ENCODE assay signal across 27 cellular contexts in genomic region chr4:149120331-149121014, GRCh38.
DNase-seq lines count a peak whose midpoint lies in the region; ATAC-seq, FAIRE-seq and TF ChIP-seq lines count a peak whose summit lies in the region.
"Had no signal": no experiment of that assay in that cellular context is flagged by ENCODE, and none has a peak within 500 bp of the region (broad histone marks: within the 10 kb centered on the region; RNA-seq: fewer than 3 reads in every experiment).

No MANE protein-coding gene starts in this region.

- H3K36me3 ChIP-seq in right lobe of liver (no peaks in the 10 kb centered on the region), HepG2 (replicated peaks in 1 of 2; ENCODE audit: control insufficient read depth in 1 of 2, insufficient read depth in 2 of 2, low read length in 2 of 2) (no peaks in the 10 kb centered on the region), astrocyte (ENCODE audit: insufficient read depth, low read length) (no peaks in the 10 kb centered on the region), stomach (no peaks in the 10 kb centered on the region), mammary epithelial cell (ENCODE audit: insufficient read depth, low read length) (no peaks in the 10 kb centered on the region)
- H3K36me3 ChIP-seq: right atrium auricular region, uterus had no signal

- BruUV-seq in HepG2 (replicated peaks; lab: Mats Ljungman, UMichigan) (no TSS peak), mammary epithelial cell (replicated peaks; lab: Mats Ljungman, UMichigan) (no TSS peak)

- CTCF ChIA-PET in HepG2 (lab: Yijun Ruan, JAX; ENCODE audit: low intra/inter-chr PET ratio, low total read pairs) = no interaction called here
- CTCF ChIA-PET in mammary epithelial cell (lab: Charles Lee; ENCODE audit: low non-redundant PET) = no interaction called here

- H4K20me1 ChIP-seq in HepG2 (ENCODE audit: insufficient read depth, low read length) = no peaks in the 10 kb centered on the region
- no peaks in the 10 kb centered on the region for H4K20me1 ChIP-seq in astrocyte (ENCODE audit: insufficient read depth, low read length)
- no peaks in the 10 kb centered on the region for H4K20me1 ChIP-seq in mammary epithelial cell (ENCODE audit: insufficient read depth, low read length)

- 41% methylated on average over 2 of the region's 2 CpGs for WGBS in right lobe of liver (ENCODE audit: insufficient coverage, low coverage, low lambda C conversion rate, missing lambda C conversion rate)
- 0% methylated on average over 2 of the region's 2 CpGs for WGBS in HepG2 (ENCODE audit: low lambda C conversion rate)
- WGBS in stomach, 5 donors = 51 to 80% (median 74%) methylated on average over 2 of the region's 2 CpGs
- 57% methylated on average over 2 of the region's 2 CpGs for WGBS in mammary epithelial cell (ENCODE audit: low coverage, missing lambda C conversion rate)

- POLR2A ChIA-PET in HepG2 (lab: Yijun Ruan, JAX) = no interaction called here

- no peaks in the 10 kb centered on the region for H3K36me3 Mint-ChIP-seq in astrocyte (ENCODE audit: low read depth, unreplicated experiment)
- H3K36me3 Mint-ChIP-seq: activated CD8-positive, alpha-beta memory T cell treated with anti-CD3 and anti-CD28 coated beads, Interleukin-2, amount 10 ng/mL, durations not matched to agents 7 days and 5 days; activated naive CD4-positive, alpha-beta T cell treated with anti-CD3 and anti-CD28 coated beads, Interleukin-2, amount 50 U/mL, for 72 hours; memory B cell; naive thymus-derived CD4-positive, alpha-beta T cell; stimulated activated effector memory CD8-positive, alpha-beta T cell treated with anti-CD3 and anti-CD28 coated beads, Interleukin-12 subunit alpha, Interleukin-12 subunit beta, amount 100 ng/mL, for 72 hours; T-cell had no signal

- H3K4me3 Mint-ChIP-seq in astrocyte (ENCODE audit: unreplicated experiment) = no peak overlapping the region
- H3K4me3 Mint-ChIP-seq: activated CD8-positive, alpha-beta memory T cell treated with anti-CD3 and anti-CD28 coated beads, Interleukin-2, amount 10 ng/mL, durations not matched to agents 7 days and 5 days; CD4-positive, alpha-beta T cell; memory B cell; naive thymus-derived CD4-positive, alpha-beta T cell; stimulated activated effector memory CD8-positive, alpha-beta T cell treated with anti-CD3 and anti-CD28 coated beads, Interleukin-12 subunit alpha, Interleukin-12 subunit beta, amount 100 ng/mL, for 72 hours; T-cell had no signal

- H3K4me1 ChIP-seq in right lobe of liver = no peaks in the 10 kb centered on the region
- no peaks in the 10 kb centered on the region for H3K4me1 ChIP-seq in HepG2 (ENCODE audit: insufficient read depth, low read length)
- peaks cover 13% of the 10 kb centered on the region for H3K4me1 ChIP-seq in astrocyte (ENCODE audit: insufficient read depth, low read length)
- H3K4me1 ChIP-seq in stomach = no peaks in the 10 kb centered on the region
- H3K4me1 ChIP-seq in mammary epithelial cell (ENCODE audit: insufficient read depth, low read length) = peaks cover 4% of the 10 kb centered on the region
- H3K4me1 ChIP-seq: right atrium auricular region, uterus had no signal

- H3K4me2 ChIP-seq in HepG2 (ENCODE audit: low read depth, low read length) = no peak overlapping the region
- H3K4me2 ChIP-seq in astrocyte (ENCODE audit: low read length) = peak overlapping the region; percentile 9
- H3K4me2 ChIP-seq in mammary epithelial cell (ENCODE audit: insufficient read depth, low read depth, low read length) = no peak overlapping the region

- no peaks in the 10 kb centered on the region for H3K27me3 Mint-ChIP-seq in astrocyte (ENCODE audit: low read depth, unreplicated experiment)
- H3K27me3 Mint-ChIP-seq: activated CD8-positive, alpha-beta memory T cell treated with anti-CD3 and anti-CD28 coated beads, Interleukin-2, amount 10 ng/mL, durations not matched to agents 7 days and 5 days; memory B cell; T-cell had no signal

- ATAC-seq in right lobe of liver (peak; percentile 31 to 73 (median 52)), HepG2 (no peak), HG02798 (IDR thresholded peaks at IDR 0.05; ENCODE audit: poor library complexity, unreplicated experiment) (no peak), GM18870 (IDR thresholded peaks at IDR 0.05; ENCODE audit: unreplicated experiment) (no peak)
- ATAC-seq: activated CD8-positive, alpha-beta memory T cell treated with anti-CD3 and anti-CD28 coated beads, Interleukin-2, amount 10 ng/mL, durations not matched to agents 7 days and 5 days; activated naive CD4-positive, alpha-beta T cell treated with anti-CD3 and anti-CD28 coated beads, Interleukin-2, amount 50 U/mL, for 72 hours; naive thymus-derived CD4-positive, alpha-beta T cell; stimulated activated effector memory CD8-positive, alpha-beta T cell treated with anti-CD3 and anti-CD28 coated beads, Interleukin-12 subunit alpha, Interleukin-12 subunit beta, amount 100 ng/mL, for 72 hours; T-cell had no signal

- in situ Hi-C loops in HepG2 (cut with HindIII; ENCODE audit: extremely low pct_ligation_motif_present, low pct_unique_long_range_greater_than_20kb) (no loop called here), mammary epithelial cell (cut with MboI; ENCODE audit: low sequenced_read_pairs in 2 of 2) (no loop called here)

- no peak overlapping the region for H3K27ac ChIP-seq in right lobe of liver
- no peak overlapping the region for H3K27ac ChIP-seq in HepG2 (ENCODE audit: extremely low read length, insufficient read depth, low read length)
- H3K27ac ChIP-seq in astrocyte (ENCODE audit: low read depth, low read length) = peak overlapping the region; percentile 13
- no peak overlapping the region for H3K27ac ChIP-seq in stomach
- no peak overlapping the region for H3K27ac ChIP-seq in mammary epithelial cell (ENCODE audit: insufficient read depth, low read depth, low read length)
- H3K27ac ChIP-seq: coronary artery, right atrium auricular region, uterus had no signal

- DNase-seq in right lobe of liver = no peak
- no peak for DNase-seq in HepG2 (ENCODE audit: low spot score)
- peak; percentile 22 for DNase-seq in astrocyte (ENCODE audit: low read depth)
- DNase-seq in fibroblast of the aortic adventitia (ENCODE audit: low read depth) = peak; percentile 10
- DNase-seq in stomach = no peak
- DNase-seq in mammary epithelial cell = no peak
- DNase-seq: activated CD4-positive, alpha-beta T cell treated with anti-CD3 and anti-CD28 coated beads for 48 hours; activated CD8-positive, alpha-beta memory T cell treated with anti-CD3 and anti-CD28 coated beads, Interleukin-2, amount 10 ng/mL, durations not matched to agents 7 days and 5 days; CD4-positive, alpha-beta T cell; DMS153; H7; naive thymus-derived CD4-positive, alpha-beta T cell; NCI-H2107; NCI-H526; RPMI8226; T-cell; uterus had no signal

- H3K4me3 ChIP-seq in right lobe of liver (no peak overlapping the region), HepG2 (replicated peaks in 1 of 3; ENCODE audit: insufficient read depth in 1 of 3, low read depth in 2 of 3, low read length in 3 of 3) (no peak overlapping the region), astrocyte (ENCODE audit: insufficient read depth, low read depth, low read length) (no peak overlapping the region), fibroblast of the aortic adventitia (ENCODE audit: low read depth, low read length) (no peak overlapping the region), stomach (no peak overlapping the region), mammary epithelial cell (replicated peaks in 1 of 3; ENCODE audit: insufficient read depth in 1 of 3, low read depth in 2 of 3, low read length in 3 of 3) (no peak overlapping the region)
- H3K4me3 ChIP-seq: coronary artery, right atrium auricular region, uterus had no signal

- H3K9ac ChIP-seq in HepG2 (ENCODE audit: insufficient read depth, low read depth, low read length) (no peak overlapping the region), astrocyte (ENCODE audit: low read length) (no peak overlapping the region), mammary epithelial cell (ENCODE audit: insufficient read depth, low read length) (no peak overlapping the region)

- H3K27me3 ChIP-seq in right lobe of liver (no peaks in the 10 kb centered on the region), HepG2 (ENCODE audit: control insufficient read depth in 1 of 2, insufficient read depth in 2 of 2, low read length in 2 of 2) (no peaks in the 10 kb centered on the region), astrocyte (ENCODE audit: insufficient read depth, low read length) (no peaks in the 10 kb centered on the region), stomach (no peaks in the 10 kb centered on the region), mammary epithelial cell (ENCODE audit: insufficient read depth, low read length) (no peaks in the 10 kb centered on the region)
- H3K27me3 ChIP-seq: right atrium auricular region, uterus had no signal

- no peak for TF ChIP-seq RAD21 in HepG2 (CRISPR knock-in tag; IDR thresholded peaks at IDR 0.05)

- intact Hi-C loops in right lobe of liver (cut with DNase I) = no loop called here
- intact Hi-C loops in HepG2 (cut with micrococcal nuclease; ENCODE audit: unreplicated experiment) = no loop called here
- intact Hi-C loops in stomach (cut with DNase I; ENCODE audit: low total_unique reads) = no loop called here
- intact Hi-C loops in mammary epithelial cell (cut with micrococcal nuclease) = no loop called here

- no peak for TF ChIP-seq CTCF in right lobe of liver (IDR thresholded peaks at IDR 0.05)
- TF ChIP-seq CTCF in HepG2 (CRISPR knock-in tag; IDR thresholded peaks at IDR 0.05) = no peak
- TF ChIP-seq CTCF in astrocyte (IDR thresholded peaks at IDR 0.05; ENCODE audit: insufficient read depth, low read depth, low read length) = no peak
- no peak for TF ChIP-seq CTCF in fibroblast of the aortic adventitia (IDR thresholded peaks at IDR 0.05; ENCODE audit: insufficient read depth, low read length)
- no peak for TF ChIP-seq CTCF in stomach (IDR thresholded peaks at IDR 0.05)
- TF ChIP-seq CTCF in mammary epithelial cell (conservative IDR thresholded peaks at IDR 0.05 in 1 of 2, IDR thresholded peaks at IDR 0.05 in 1 of 2; ENCODE audit: extremely low read depth in 1 of 2, insufficient read depth in 1 of 2, low read depth in 1 of 2, low read length in 2 of 2) = no peak

- no peak for FAIRE-seq in HepG2 (lab: Jason Lieb, UNC)
- FAIRE-seq in astrocyte (lab: Jason Lieb, UNC) = no peak
- FAIRE-seq: frontal cortex, GM12892, TTC549 had no signal

- H3K27ac Mint-ChIP-seq in astrocyte (ENCODE audit: unreplicated experiment) = no peak overlapping the region
- H3K27ac Mint-ChIP-seq: activated CD8-positive, alpha-beta memory T cell treated with anti-CD3 and anti-CD28 coated beads, Interleukin-2, amount 10 ng/mL, durations not matched to agents 7 days and 5 days; activated naive CD4-positive, alpha-beta T cell treated with anti-CD3 and anti-CD28 coated beads, Interleukin-2, amount 50 U/mL, for 72 hours; CD4-positive, alpha-beta T cell; memory B cell; naive thymus-derived CD4-positive, alpha-beta T cell; stimulated activated effector memory CD8-positive, alpha-beta T cell treated with anti-CD3 and anti-CD28 coated beads, Interleukin-12 subunit alpha, Interleukin-12 subunit beta, amount 100 ng/mL, for 72 hours; T-cell had no signal

- H3K79me2 ChIP-seq in HepG2 (ENCODE audit: insufficient read depth, low read length) = no peaks in the 10 kb centered on the region
- H3K79me2 ChIP-seq in astrocyte (ENCODE audit: insufficient read depth, low read length) = no peaks in the 10 kb centered on the region
- H3K79me2 ChIP-seq in mammary epithelial cell (ENCODE audit: insufficient read depth, low read length) = no peaks in the 10 kb centered on the region

- no peak for TF ChIP-seq POLR2A in right lobe of liver (IDR thresholded peaks at IDR 0.05)
- no peak for TF ChIP-seq POLR2A in HepG2 (IDR thresholded peaks at IDR 0.05; ENCODE audit: insufficient read depth in 1 of 2, low read depth in 2 of 2, low read length in 2 of 2)
- no peak for TF ChIP-seq POLR2A in stomach (IDR thresholded peaks at IDR 0.05)

- no peak for TF ChIP-seq EP300 in HepG2 (IDR thresholded peaks at IDR 0.05; ENCODE audit: low read depth in 2 of 2, low read length in 2 of 2)
- no peak for TF ChIP-seq EP300 in HepG2 (CRISPR knock-in tag; IDR thresholded peaks at IDR 0.05; ENCODE audit: borderline replicate concordance)
- TF ChIP-seq EP300 in stomach (IDR thresholded peaks at IDR 0.05) = no peak

- H2AFZ ChIP-seq in HepG2 (ENCODE audit: low read length) (no peak overlapping the region), astrocyte (ENCODE audit: low read depth, low read length) (peak overlapping the region; percentile 6), mammary epithelial cell (ENCODE audit: low read depth, low read length) (no peak overlapping the region)

- peaks cover 17% of the 10 kb centered on the region for H3K4me1 Mint-ChIP-seq in astrocyte (ENCODE audit: low read depth, unreplicated experiment)
- H3K4me1 Mint-ChIP-seq: activated CD8-positive, alpha-beta memory T cell treated with anti-CD3 and anti-CD28 coated beads, Interleukin-2, amount 10 ng/mL, durations not matched to agents 7 days and 5 days; memory B cell; naive thymus-derived CD4-positive, alpha-beta T cell; stimulated activated effector memory CD8-positive, alpha-beta T cell treated with anti-CD3 and anti-CD28 coated beads, Interleukin-12 subunit alpha, Interleukin-12 subunit beta, amount 100 ng/mL, for 72 hours; T-cell had no signal

- dilution Hi-C loops in mammary epithelial cell (cut with HindIII; ENCODE audit: low sequenced_read_pairs) = no loop called here

- no peaks in the 10 kb centered on the region for H3K9me3 ChIP-seq in right lobe of liver
- peaks cover 16% of the 10 kb centered on the region for H3K9me3 ChIP-seq in HepG2 (ENCODE audit: low read length)
- no peaks in the 10 kb centered on the region for H3K9me3 ChIP-seq in astrocyte (ENCODE audit: insufficient read depth, low read depth, low read length)
- no peaks in the 10 kb centered on the region for H3K9me3 ChIP-seq in stomach
- no peaks in the 10 kb centered on the region for H3K9me3 ChIP-seq in mammary epithelial cell (replicated peaks; ENCODE audit: insufficient read depth, low read length)
- H3K9me3 ChIP-seq: right atrium auricular region, uterus had no signal

- H3K9me3 Mint-ChIP-seq in astrocyte (ENCODE audit: unreplicated experiment) = no peaks in the 10 kb centered on the region
- H3K9me3 Mint-ChIP-seq: activated naive CD4-positive, alpha-beta T cell treated with anti-CD3 and anti-CD28 coated beads, Interleukin-2, amount 50 U/mL, for 72 hours; CD4-positive, alpha-beta T cell; memory B cell; naive thymus-derived CD4-positive, alpha-beta T cell; stimulated activated effector memory CD8-positive, alpha-beta T cell treated with anti-CD3 and anti-CD28 coated beads, Interleukin-12 subunit alpha, Interleukin-12 subunit beta, amount 100 ng/mL, for 72 hours; T-cell had no signal

Comparison
In these comparisons a context has a peak if more than half of its experiments do, and no peak if none do; other contexts are left out.
1. ATAC-seq: peak in right lobe of liver (4 of 4); none in HepG2 (single experiment), HG02798 (single experiment) and GM18870 (single experiment).
2. DNase-seq: peak in astrocyte (single experiment) and fibroblast of the aortic adventitia (single experiment); none in right lobe of liver (0 of 3), HepG2 (single experiment), stomach (single experiment) and mammary epithelial cell (single experiment).